Comparison of ENCODE assay signal across 22 cellular contexts in the genomic region with DNA sequence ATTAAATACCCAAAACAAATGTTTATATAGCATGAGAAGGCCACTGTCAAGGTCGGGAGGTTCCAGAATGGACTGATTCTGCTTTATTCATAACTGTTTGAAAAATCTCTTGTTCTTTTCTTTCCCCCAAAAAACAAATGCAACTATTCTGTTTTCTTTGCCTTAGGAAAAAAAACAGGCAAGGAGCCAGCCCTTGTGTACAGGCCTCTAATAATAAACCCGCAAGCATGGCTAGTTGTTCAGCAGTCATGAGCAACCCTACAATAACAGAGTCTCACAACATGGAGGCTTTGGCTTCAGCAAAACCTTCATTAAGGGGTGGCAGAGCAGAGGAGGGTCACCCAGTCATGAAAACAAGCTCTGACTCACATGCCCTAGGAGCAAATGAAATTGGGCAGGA.
DNase-seq lines count a peak whose midpoint lies in the region; ATAC-seq and FAIRE-seq lines count a peak whose summit lies in the region.
"Had no signal": no experiment of that assay in that cellular context is flagged by ENCODE, and none has a peak within 500 bp of the region (broad histone marks: within the 10 kb centered on the region; RNA-seq: fewer than 3 reads in every experiment).

No MANE protein-coding gene starts in this region.

- ATAC-seq in GM18867 (IDR thresholded peaks at IDR 0.05; ENCODE audit: unreplicated experiment), result no peak
- ATAC-seq: A549; naive thymus-derived CD8-positive, alpha-beta T cell; PC-3; WTC11 had no signal

- peak; percentile 36 for DNase-seq in EH (ENCODE audit: low read depth)
- peak; percentile 82 for DNase-seq in astrocyte of the hippocampus (ENCODE audit: low read depth, low spot score)
- peak; percentile 72 for DNase-seq in inferior parietal cortex (ENCODE audit: extremely low spot score)
- peak; percentile 84 for DNase-seq in putamen (ENCODE audit: low spot score)
- no peak for DNase-seq in RCC 7860 (ENCODE audit: low spot score)
- DNase-seq in T-helper 9 cell, result no peak
- no peak for DNase-seq in NCI-H524 treated with DMSO at 0.1 percent for 48 hours (lab: John Stamatoyannopoulos, UW)
- DNase-seq: activated naive CD4-positive, alpha-beta T cell treated with Interleukin-2 at 50 U/mL for 16 hours; AML-193; CD4-positive, alpha-beta memory T cell; cortex of kidney; left ventricle myocardium inferior; naive thymus-derived CD8-positive, alpha-beta T cell; NCI-H1436 treated with DMSO at 0.1 percent for 48 hours; NCI-H446; PC-3; stimulated activated CD4-positive, alpha-beta T cell treated with anti-CD3 and anti-CD28 coated beads, Interleukin-2, amount 100 ng/mL, for 24 hours; SW 1271 had no signal

- no peak for FAIRE-seq in RCC 7860 (lab: Jason Lieb, UNC)
- FAIRE-seq: A549, GM12891 had no signal

Comparison
In these comparisons a context has a peak if more than half of its experiments do, and no peak if none do; other contexts are left out.
1. DNase-seq: peak in EH (single experiment), astrocyte of the hippocampus (single experiment), inferior parietal cortex (single experiment) and putamen (single experiment); none in RCC 7860 (single experiment), T-helper 9 cell (single experiment) and NCI-H524 treated with DMSO at 0.1 percent for 48 hours (single experiment).